8 cellular contexts compared by ENCODE assay signal in genomic region chr7:157851501-157852067, GRCh38.
DNase-seq lines count a peak whose midpoint lies in the region; ATAC-seq, FAIRE-seq and TF ChIP-seq lines count a peak whose summit lies in the region.

No MANE protein-coding gene starts in this region.

- peak; percentile 73 for DNase-seq in COR-L47 (lab: John Stamatoyannopoulos, UW)
- DNase-seq in NOMO-1 treated with dmso at 0.1 percent for 144 hours (lab: John Stamatoyannopoulos, UW; ENCODE audit: unreplicated experiment), result peak; percentile 76
- peak; percentile 46 for DNase-seq in activated T-helper 1 cell treated with Interleukin-2 at 50 U/mL for 16 hours (ENCODE audit: low read depth)
- peak; percentile 67 to 72 for DNase-seq in left colon
- peak; percentile 82 for DNase-seq in stimulated activated CD4-positive, alpha-beta T cell treated with anti-CD3 and anti-CD28 coated beads, Interleukin-4, amount 100 ng/mL, for 24 hours
- DNase-seq in NCI-H526 treated with DMSO at 0.1 percent for 48 hours (lab: John Stamatoyannopoulos, UW), result no peak
- DNase-seq in GM12892 (ENCODE audit: insufficient read length), result no peak
- no peak for DNase-seq in kidney glomerular epithelial cell (lab: John Stamatoyannopoulos, UW)

- no peak for FAIRE-seq in GM12892 (lab: Jason Lieb, UNC)

- peak; percentile 89 for ATAC-seq in left colon

- intact Hi-C loops in left colon (cut with DNase I, micrococcal nuclease), result no loop called here

- TF ChIP-seq POLR2A in GM12892 (IDR thresholded peaks at IDR 0.05; ENCODE audit: low read depth, low read length), result no peak

Comparison
In these comparisons a context has a peak if more than half of its experiments do, and no peak if none do; other contexts are left out.
1. DNase-seq: peak in COR-L47 (single experiment), NOMO-1 treated with dmso at 0.1 percent for 144 hours (single experiment), activated T-helper 1 cell treated with Interleukin-2 at 50 U/mL for 16 hours (single experiment), left colon (2 of 2) and stimulated activated CD4-positive, alpha-beta T cell treated with anti-CD3 and anti-CD28 coated beads, Interleukin-4, amount 100 ng/mL, for 24 hours (single experiment); none in NCI-H526 treated with DMSO at 0.1 percent for 48 hours (single experiment), GM12892 (single experiment) and kidney glomerular epithelial cell (single experiment).